Comparison of ENCODE assay signal across 8 cellular contexts in genomic region chr1:171743014-171743870, GRCh38. TPM values are rescaled to one million over a fixed set of nuclear protein-coding genes. Genes with fewer than 3 reads are reported as not detected.
DNase-seq lines count a peak whose midpoint lies in the region; ATAC-seq and TF ChIP-seq lines count a peak whose summit lies in the region.

No MANE protein-coding gene starts in this region.

- peaks cover 7% of the 10 kb centered on the region for H3K4me1 Mint-ChIP-seq in Caco-2 (ENCODE audit: low read depth, unreplicated experiment)
- H3K4me1 Mint-ChIP-seq in activated naive CD8-positive, alpha-beta T cell treated with anti-CD3 and anti-CD28 coated beads for 36 hours: peaks cover 43% of the 10 kb centered on the region

- no peaks in the 10 kb centered on the region for H3K9me3 ChIP-seq in Caco-2

- POLR2A ChIA-PET in Caco-2 (lab: Charles Lee) (interaction anchor here (1.9 kb wide), 1 partner anchor 38 kb away, joined by 7 read pairs; the partner anchor contains the start of gene METTL13), GM10248 (lab: Yijun Ruan, JAX) (no interaction called here)

- no peaks in the 10 kb centered on the region for H3K27me3 ChIP-seq in Caco-2 (replicated peaks; ENCODE audit: control insufficient read depth, insufficient read depth, low read length)

- DNase-seq in Caco-2 (no peak), M059J (ENCODE audit: low read depth) (peak; percentile 87), left ventricle myocardium superior (no peak), renal cortical epithelial cell (ENCODE audit: low read depth) (peak; percentile 87), GM10248 (ENCODE audit: extremely low spot score) (no peak), OCI-M2 (lab: John Stamatoyannopoulos, UW; ENCODE audit: unreplicated experiment) (no peak)
- no peak for DNase-seq in activated naive CD8-positive, alpha-beta T cell treated with anti-CD3 and anti-CD28 coated beads for 36 hours

- intact Hi-C loops in Caco-2 (cut with micrococcal nuclease; ENCODE audit: unreplicated experiment) (no loop called here), left ventricle myocardium superior (cut with micrococcal nuclease) (loop anchor here (5.0 kb wide), 1 partner anchor 34 kb away; no protein-coding TSS in a partner anchor)

- peak overlapping the region; percentile 92 for H3K27ac Mint-ChIP-seq in Caco-2 (ENCODE audit: unreplicated experiment)
- peak overlapping the region; percentile 98 for H3K27ac Mint-ChIP-seq in activated naive CD8-positive, alpha-beta T cell treated with anti-CD3 and anti-CD28 coated beads for 36 hours

- no peak for TF ChIP-seq CTCF in Caco-2 (IDR thresholded peaks at IDR 0.05; ENCODE audit: insufficient read depth in 1 of 2, low read depth in 1 of 2, low read length in 1 of 2, severe bottlenecking in 1 of 2, unreplicated experiment in 1 of 2)
- no peak for TF ChIP-seq CTCF in GM10248 (IDR thresholded peaks at IDR 0.05; ENCODE audit: control extremely low read depth, extremely low read depth, low read depth, missing control alignments)

- ATAC-seq in left ventricle myocardium superior (peak; percentile 16), GM18907 (IDR thresholded peaks at IDR 0.05; ENCODE audit: unreplicated experiment) (no peak)

- H3K9me3 Mint-ChIP-seq in Caco-2 (ENCODE audit: unreplicated experiment): no peaks in the 10 kb centered on the region
- no peaks in the 10 kb centered on the region for H3K9me3 Mint-ChIP-seq in activated naive CD8-positive, alpha-beta T cell treated with anti-CD3 and anti-CD28 coated beads for 36 hours

- H3K4me1 ChIP-seq in Caco-2: 0 out of 2 replicates have a peak, but pooled peaks cover 7% of the 10 kb centered on the region

- CTCF ChIA-PET in Caco-2 (lab: Charles Lee) (no interaction called here), GM10248 (lab: Yijun Ruan, JAX) (interaction anchor here (0.8 to 3.8 kb wide), 6 partner anchors 9 to 99 kb away, joined by 3 to 18 read pairs (median 4); no protein-coding TSS in a partner anchor)

- H3K36me3 ChIP-seq in Caco-2 (ENCODE audit: control insufficient read depth, insufficient read depth, low read length): no peaks in the 10 kb centered on the region

- peak overlapping the region; percentile 86 for H3K4me3 ChIP-seq in Caco-2 (ENCODE audit: low read depth, low read length)

- H3K4me3 Mint-ChIP-seq in Caco-2 (ENCODE audit: unreplicated experiment): peak overlapping the region; percentile 93
- H3K4me3 Mint-ChIP-seq in activated naive CD8-positive, alpha-beta T cell treated with anti-CD3 and anti-CD28 coated beads for 36 hours: peak overlapping the region; percentile 97

- no TSS peak for BruUV-seq in Caco-2 (replicated peaks; lab: Mats Ljungman, UMichigan)

- H3K27me3 Mint-ChIP-seq in Caco-2 (ENCODE audit: insufficient read depth, unreplicated experiment): no peaks in the 10 kb centered on the region
- H3K27me3 Mint-ChIP-seq in activated naive CD8-positive, alpha-beta T cell treated with anti-CD3 and anti-CD28 coated beads for 36 hours: no peaks in the 10 kb centered on the region

- H3K36me3 Mint-ChIP-seq in Caco-2 (ENCODE audit: insufficient read depth, unreplicated experiment): no peaks in the 10 kb centered on the region
- peaks cover 2% of the 10 kb centered on the region for H3K36me3 Mint-ChIP-seq in activated naive CD8-positive, alpha-beta T cell treated with anti-CD3 and anti-CD28 coated beads for 36 hours

RNA-seq across cellular contexts. Expression of gene VAMP4, which starts 1.4 kb away (rescaled TPM):
- total RNA-seq in Caco-2 (2022): 4.3 and 4.9 TPM in 2 replicates
- total RNA-seq in M059J (2014; rRNA removed; shearing (Covaris generic)): 11.4 and 12.4 TPM in 2 replicates
- total RNA-seq in activated naive CD8-positive, alpha-beta T cell treated with anti-CD3 and anti-CD28 coated beads for 36 hours: 1 to 10 TPM; 4.8 to 5.1 TPM
- 11.4 TPM for total RNA-seq in left ventricle myocardium superior
- 5.2 and 10.7 TPM in 2 replicates for total RNA-seq in renal cortical epithelial cell

RNA-seq across cellular contexts. Expression of gene METTL13, which starts 38.2 kb away (rescaled TPM):
- total RNA-seq in Caco-2 (2022) (36.9 and 40.4 TPM in 2 replicates), left ventricle myocardium superior (18.8 TPM), renal cortical epithelial cell (31.1 and 44.2 TPM in 2 replicates)
- 21.1 and 27.9 TPM in 2 replicates for total RNA-seq in M059J (2014; rRNA removed; shearing (Covaris generic))
- 10 to 100 TPM; 59.3 to 60.0 TPM for total RNA-seq in activated naive CD8-positive, alpha-beta T cell treated with anti-CD3 and anti-CD28 coated beads for 36 hours

Comparison
In these comparisons a context has a peak if more than half of its experiments do, and no peak if none do; other contexts are left out.
1. DNase-seq: peak in M059J (single experiment) and renal cortical epithelial cell (single experiment); none in Caco-2 (0 of 2), activated naive CD8-positive, alpha-beta T cell treated with anti-CD3 and anti-CD28 coated beads for 36 hours (single experiment), left ventricle myocardium superior (single experiment), GM10248 (single experiment) and OCI-M2 (single experiment).